8 cellular contexts compared by ENCODE assay signal in genomic region chr4:186297013-186297645, GRCh38. TPM values are rescaled to one million over a fixed set of nuclear protein-coding genes. Genes with fewer than 3 reads are reported as not detected.
A peak's percentile ranks its signal among the peaks of the same experiment; 100 is the strongest.
DNase-seq lines count a peak whose midpoint lies in the region; ATAC-seq and TF ChIP-seq lines count a peak whose summit lies in the region.

No MANE protein-coding gene starts in this region.

- H3K36me3 ChIP-seq in body of pancreas (replicated peaks in 1 of 2; ENCODE audit: insufficient read depth in 1 of 2, low read depth in 2 of 2) (no peaks in the 10 kb centered on the region), MG63 (no peaks in the 10 kb centered on the region)

- in situ Hi-C loops in GM13976 (cut with MboI; ENCODE audit: low sequenced_read_pairs, unreplicated experiment): loop anchor here (25.0 kb wide), 1 partner anchor 290 kb away; no protein-coding TSS in a partner anchor

- no peak for TF ChIP-seq POLR2A in body of pancreas (IDR thresholded peaks at IDR 0.05)

- H3K27me3 ChIP-seq in body of pancreas (no peaks in the 10 kb centered on the region), MG63 (no peaks in the 10 kb centered on the region)

- ATAC-seq in body of pancreas (no peak), GM21717 (IDR thresholded peaks at IDR 0.05; ENCODE audit: unreplicated experiment) (no peak), HG02981 (IDR thresholded peaks at IDR 0.05; ENCODE audit: unreplicated experiment) (no peak)

- H3K27ac ChIP-seq in body of pancreas: no peak overlapping the region

- intact Hi-C loops in body of pancreas (cut with DNase I): loop anchor here (5.0 kb wide), 1 partner anchor 290 kb away; no protein-coding TSS in a partner anchor

- 40 to 44% methylated on average over 21 of the region's 21 CpGs for WGBS in body of pancreas, 2 donors

- H3K4me3 ChIP-seq in body of pancreas (no peak overlapping the region), MG63 (no peak overlapping the region)

- DNase-seq in AG20443 (ENCODE audit: low spot score) (peak; percentile 61), GM13976 (ENCODE audit: low spot score) (peak; percentile 74), NCI-H1694 treated with DMSO at 0.1 percent for 48 hours (lab: John Stamatoyannopoulos, UW) (peak; percentile 22), body of pancreas (no peak), kidney tubule cell (ENCODE audit: low spot score) (peak; percentile 64), MG63 (no peak)

- H3K4me1 ChIP-seq in body of pancreas: no peaks in the 10 kb centered on the region

- TF ChIP-seq CTCF in GM13976 (IDR thresholded peaks at IDR 0.05; ENCODE audit: borderline replicate concordance, control extremely low read depth, extremely low read depth, insufficient read depth, missing control alignments) (peak; percentile 51), body of pancreas (IDR thresholded peaks at IDR 0.05) (peak in 6 of 7 experiments; percentile 62 to 84 (median 81))

- no peaks in the 10 kb centered on the region for H3K9me3 ChIP-seq in body of pancreas
- no peaks in the 10 kb centered on the region for H3K9me3 ChIP-seq in MG63

RNA-seq across cellular contexts. Expression of gene F11, which starts 31.1 kb away (rescaled TPM):
- 10 to 100 TPM; 18.4 to 53.1 TPM for total RNA-seq in body of pancreas
- total RNA-seq in MG63 (2014; rRNA removed; shearing (Covaris generic); ENCODE audit: low replicate concordance): not detected in 2 replicates

Comparison
In these comparisons a context has a peak if more than half of its experiments do, and no peak if none do; other contexts are left out.
1. DNase-seq: peak in AG20443 (single experiment), GM13976 (single experiment), NCI-H1694 treated with DMSO at 0.1 percent for 48 hours (single experiment) and kidney tubule cell (single experiment); none in body of pancreas (0 of 4) and MG63 (single experiment).
2. RNA of gene F11, which starts 31.1 kb away (total RNA-seq): 18.4 to 53.1 TPM in body of pancreas; not detected in MG63; every median in the first group is over 10 times any median in the second.